1 cellular context compared by ENCODE assay signal in genomic region chr17:16922386-16923096, GRCh38.
TF ChIP-seq lines count a peak whose summit lies in the region.

No MANE protein-coding gene starts in this region.

TF ChIP-seq in GM12878, 131 proteins besides CTCF, POLR2A, EP300 and RAD21 (continued from another document):
- peak; percentile 98 for TF ChIP-seq ZNF592 (IDR thresholded peaks at IDR 0.05)
- peak; percentile 82 for TF ChIP-seq YY1 (IDR thresholded peaks at IDR 0.05; ENCODE audit: low read depth, low read length)
- peak; percentile 98 for TF ChIP-seq ZNF687 (IDR thresholded peaks at IDR 0.05)
